In genomic region chr11:117197006-117197405, GRCh38 we compare ENCODE assay signal across 24 cellular contexts. TPM values are rescaled to one million over a fixed set of nuclear protein-coding genes. Genes with fewer than 3 reads are reported as not detected.
A peak's percentile ranks its signal among the peaks of the same experiment; 100 is the strongest.
DNase-seq lines count a peak whose midpoint lies in the region; ATAC-seq and TF ChIP-seq lines count a peak whose summit lies in the region.
"Had no signal": no experiment of that assay in that cellular context is flagged by ENCODE, and none has a peak within 500 bp of the region (broad histone marks: within the 10 kb centered on the region; RNA-seq: fewer than 3 reads in every experiment).

No MANE protein-coding gene starts in this region.

- H3K9me3 ChIP-seq in left ventricle myocardium inferior (replicated peaks) (no peaks in the 10 kb centered on the region), gastroesophageal sphincter (no peaks in the 10 kb centered on the region)
- H3K9me3 ChIP-seq: BE2C had no signal

- peaks cover 43% of the 10 kb centered on the region for H3K4me1 ChIP-seq in left ventricle myocardium inferior
- peaks cover 0 to 43% (median 8%) of the 10 kb centered on the region in 3 donors for H3K4me1 ChIP-seq in gastroesophageal sphincter
- peaks cover 8% of the 10 kb centered on the region for H3K4me1 ChIP-seq in rectal smooth muscle tissue (ENCODE audit: control insufficient read depth, insufficient read depth, low read length)
- H3K4me1 ChIP-seq: BE2C had no signal

- no peak for ATAC-seq in left cardiac atrium
- no peak for ATAC-seq in gastroesophageal sphincter
- ATAC-seq in natural killer cell treated with Interleukin-12 subunit alpha and Interleukin-12 subunit beta and Interleukin-15 and Interleukin-18, amount 100 ng/mL, for 72 hours = no peak
- no peak for ATAC-seq in HG03565 (IDR thresholded peaks at IDR 0.05; ENCODE audit: unreplicated experiment)
- ATAC-seq: foreskin keratinocyte, GM12878, HCT116, T-cell had no signal

- H3K9me3 Mint-ChIP-seq in natural killer cell treated with Interleukin-12 subunit alpha and Interleukin-12 subunit beta and Interleukin-15 and Interleukin-18, amount 100 ng/mL, for 72 hours = no peaks in the 10 kb centered on the region
- H3K9me3 Mint-ChIP-seq: activated CD4-positive, alpha-beta T cell treated with anti-CD3 and anti-CD28 coated beads, Interleukin-2, amount 10 ng/mL, durations not matched to agents 24 days and 14 days; central memory CD8-positive, alpha-beta T cell; T-cell had no signal

- intact Hi-C loops in left ventricle myocardium inferior (cut with micrococcal nuclease) (no loop called here), left cardiac atrium (cut with DNase I) (no loop called here)

- H3K27ac Mint-ChIP-seq in natural killer cell treated with Interleukin-12 subunit alpha and Interleukin-12 subunit beta and Interleukin-15 and Interleukin-18, amount 100 ng/mL, for 72 hours = no peak overlapping the region

- H3K36me3 ChIP-seq in left ventricle myocardium inferior (peaks cover 43% of the 10 kb centered on the region), gastroesophageal sphincter (peaks cover 0 to 50% of the 10 kb centered on the region in 2 donors), rectal smooth muscle tissue (ENCODE audit: control insufficient read depth, insufficient read depth, low read length) (peaks cover 17% of the 10 kb centered on the region)
- H3K36me3 ChIP-seq: BE2C had no signal

- DNase-seq in left ventricle myocardium inferior = peak; percentile 4
- DNase-seq in left cardiac atrium = no peak
- no peak for DNase-seq in natural killer cell treated with Interleukin-12 subunit alpha and Interleukin-12 subunit beta and Interleukin-15 and Interleukin-18, amount 100 ng/mL, for 72 hours (ENCODE audit: low spot score)
- no peak for DNase-seq in SW480 (ENCODE audit: low spot score)
- no peak for DNase-seq in T1000 (lab: John Stamatoyannopoulos, UW)
- DNase-seq: activated CD4-positive, alpha-beta T cell treated with anti-CD3 and anti-CD28 coated beads, Interleukin-2, amount 10 ng/mL, durations not matched to agents 24 days and 14 days; activated naive CD4-positive, alpha-beta T cell treated with anti-CD3 and anti-CD28 coated beads, Interleukin-2, amount 50 U/mL, for 16 hours; BE2C; DND-41; foreskin keratinocyte; NCI-H1048; NCI-H1930; NCI-H226; NCI-H774; SHP77 treated with DMSO at 0.1 percent for 48 hours; stimulated activated CD8-positive, alpha-beta memory T cell treated with anti-CD3 and anti-CD28 coated beads, Interleukin-4, amount 100 ng/mL, for 48 hours; T-cell had no signal

- H3K4me1 Mint-ChIP-seq in natural killer cell treated with Interleukin-12 subunit alpha and Interleukin-12 subunit beta and Interleukin-15 and Interleukin-18, amount 100 ng/mL, for 72 hours (ENCODE audit: low read depth in 2 of 2) = peaks cover 0 to 4% of the 10 kb centered on the region in 2 donors

- H3K27me3 ChIP-seq in left ventricle myocardium inferior (ENCODE audit: low read depth) (no peaks in the 10 kb centered on the region), gastroesophageal sphincter (no peaks in the 10 kb centered on the region), rectal smooth muscle tissue (ENCODE audit: control insufficient read depth, insufficient read depth, low read length) (no peaks in the 10 kb centered on the region)
- H3K27me3 ChIP-seq: BE2C, foreskin keratinocyte, hepatocyte had no signal

- no peak for TF ChIP-seq POLR2A in gastroesophageal sphincter (IDR thresholded peaks at IDR 0.05)

- H3K4me3 ChIP-seq in left ventricle myocardium inferior (no peak overlapping the region), gastroesophageal sphincter (no peak overlapping the region), rectal smooth muscle tissue (ENCODE audit: low read length) (no peak overlapping the region)
- H3K4me3 ChIP-seq: GM12878, hepatocyte had no signal

- no peak overlapping the region for H3K4me3 Mint-ChIP-seq in natural killer cell treated with Interleukin-12 subunit alpha and Interleukin-12 subunit beta and Interleukin-15 and Interleukin-18, amount 100 ng/mL, for 72 hours
- H3K4me3 Mint-ChIP-seq: activated CD4-positive, alpha-beta T cell treated with anti-CD3 and anti-CD28 coated beads, Interleukin-2, amount 10 ng/mL, durations not matched to agents 24 days and 14 days; central memory CD8-positive, alpha-beta T cell; T-cell had no signal

- no peaks in the 10 kb centered on the region for H3K27me3 Mint-ChIP-seq in natural killer cell treated with Interleukin-12 subunit alpha and Interleukin-12 subunit beta and Interleukin-15 and Interleukin-18, amount 100 ng/mL, for 72 hours
- H3K27me3 Mint-ChIP-seq: activated CD4-positive, alpha-beta T cell treated with anti-CD3 and anti-CD28 coated beads, Interleukin-2, amount 10 ng/mL, durations not matched to agents 24 days and 14 days; central memory CD8-positive, alpha-beta T cell; T-cell had no signal

- WGBS in gastroesophageal sphincter (ENCODE audit: low coverage in 1 of 2), 2 donors = 100% methylated on average over 2 of the region's 7 CpGs; no CpG with 5 or more reads in 1 of the 2 donors

- H3K36me3 Mint-ChIP-seq in natural killer cell treated with Interleukin-12 subunit alpha and Interleukin-12 subunit beta and Interleukin-15 and Interleukin-18, amount 100 ng/mL, for 72 hours = no peaks in the 10 kb centered on the region

- H3K9ac ChIP-seq in rectal smooth muscle tissue (ENCODE audit: low read length) = no peak overlapping the region

- no peak overlapping the region for H3K27ac ChIP-seq in left ventricle myocardium inferior (replicated peaks)
- peak overlapping the region in 3 of 4 donors; percentile 97 to 99 (median 97) for H3K27ac ChIP-seq in gastroesophageal sphincter
- H3K27ac ChIP-seq in rectal smooth muscle tissue (ENCODE audit: low read depth, low read length) = peak overlapping the region; percentile 98
- H3K27ac ChIP-seq: foreskin keratinocyte, hepatocyte had no signal

- TF ChIP-seq CTCF in left ventricle myocardium inferior (IDR thresholded peaks at IDR 0.05; ENCODE audit: borderline replicate concordance) (no peak), gastroesophageal sphincter (IDR thresholded peaks at IDR 0.05) (no peak)

- TF ChIP-seq EP300 in gastroesophageal sphincter (IDR thresholded peaks at IDR 0.05) = no peak

RNA-seq across cellular contexts. Expression of gene TAGLN, which starts 2.2 kb away (rescaled TPM):
- total RNA-seq in left ventricle myocardium inferior (113 TPM), left cardiac atrium (1,000 to 10,000 TPM in 1 of 2 donors, 100 to 1,000 TPM in 1; 829 to 1,367 TPM), gastroesophageal sphincter (over 10,000 TPM; 10,394 to 14,194 (median 13,050) TPM)
- total RNA-seq in natural killer cell treated with Interleukin-12 subunit alpha and Interleukin-12 subunit beta and Interleukin-15 and Interleukin-18, amount 100 ng/mL, for 72 hours = 1 to 10 TPM; 4.8 to 7.4 TPM

RNA-seq across cellular contexts. Expression of gene SIDT2, which starts 18.5 kb away (rescaled TPM):
- total RNA-seq in left ventricle myocardium inferior (23.5 TPM), left cardiac atrium (10 to 100 TPM; 40.8 to 48.5 TPM), gastroesophageal sphincter (10 to 100 TPM; 15.3 to 50.1 (median 33.6) TPM)
- total RNA-seq in natural killer cell treated with Interleukin-12 subunit alpha and Interleukin-12 subunit beta and Interleukin-15 and Interleukin-18, amount 100 ng/mL, for 72 hours = 10 to 100 TPM; 23.1 to 30.3 TPM

RNA-seq across cellular contexts. Expression of gene PCSK7, which starts 34.9 kb away (rescaled TPM):
- total RNA-seq in left ventricle myocardium inferior (24.0 TPM), left cardiac atrium (10 to 100 TPM; 29.2 to 42.5 TPM), gastroesophageal sphincter (10 to 100 TPM; 28.9 to 40.5 (median 35.3) TPM)
- total RNA-seq in natural killer cell treated with Interleukin-12 subunit alpha and Interleukin-12 subunit beta and Interleukin-15 and Interleukin-18, amount 100 ng/mL, for 72 hours = 100 to 1,000 TPM; 140 to 206 TPM

RNA-seq across cellular contexts. Expression of gene RNF214, which starts 35.5 kb away (rescaled TPM):
- total RNA-seq in left ventricle myocardium inferior = 21.1 TPM
- 10 to 100 TPM; 20.3 to 21.0 TPM for total RNA-seq in left cardiac atrium
- 10 to 100 TPM; 14.8 to 21.2 (median 17.4) TPM for total RNA-seq in gastroesophageal sphincter
- total RNA-seq in natural killer cell treated with Interleukin-12 subunit alpha and Interleukin-12 subunit beta and Interleukin-15 and Interleukin-18, amount 100 ng/mL, for 72 hours = 10 to 100 TPM; 18.9 to 21.6 TPM

RNA-seq across cellular contexts. Expression of gene PAFAH1B2, which starts 52.9 kb away (rescaled TPM):
- total RNA-seq in left ventricle myocardium inferior (51.5 TPM), left cardiac atrium (10 to 100 TPM; 46.2 to 62.5 TPM), gastroesophageal sphincter (10 to 100 TPM; 50.3 to 82.3 (median 63.2) TPM)
- 10 to 100 TPM; 60.6 to 76.7 TPM for total RNA-seq in natural killer cell treated with Interleukin-12 subunit alpha and Interleukin-12 subunit beta and Interleukin-15 and Interleukin-18, amount 100 ng/mL, for 72 hours

Comparison
In these comparisons a context has a peak if more than half of its experiments do, and no peak if none do; other contexts are left out.
1. RNA of gene TAGLN, which starts 2.2 kb away (total RNA-seq): 10,394 to 14,194 TPM in gastroesophageal sphincter, 829 to 1,367 TPM in left cardiac atrium and 113 TPM in left ventricle myocardium inferior (single experiment); 4.8 to 7.4 TPM in natural killer cell treated with Interleukin-12 subunit alpha and Interleukin-12 subunit beta and Interleukin-15 and Interleukin-18, amount 100 ng/mL, for 72 hours; every median in the first group is over 10 times any median in the second.